5 cellular contexts compared by ENCODE assay signal in the genomic region with DNA sequence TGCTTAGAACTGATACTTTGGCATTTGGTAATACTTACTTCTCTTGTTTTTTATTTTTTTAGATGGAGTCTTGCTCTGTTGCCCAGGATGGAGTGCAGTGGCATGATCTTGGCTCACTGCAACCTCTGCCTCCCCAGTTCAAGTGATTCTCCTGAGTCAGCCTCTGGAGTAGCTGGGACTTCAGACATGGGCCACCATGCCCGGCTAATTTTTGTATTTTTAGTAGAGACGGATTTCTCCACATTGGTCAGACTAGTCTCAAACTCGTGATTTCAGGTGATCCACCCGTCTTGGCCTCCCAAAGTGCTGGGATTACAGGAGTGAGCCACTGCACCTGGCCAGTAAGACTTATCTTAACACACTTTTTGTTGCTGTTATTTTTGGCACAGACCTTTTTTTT.
A peak's percentile ranks its signal among the peaks of the same experiment; 100 is the strongest.
DNase-seq lines count a peak whose midpoint lies in the region; ATAC-seq and TF ChIP-seq lines count a peak whose summit lies in the region.
"Not testable (repeated sequence)": the region's sequence is repeated elsewhere in the genome, so short reads cannot be mapped to it uniquely, and the experiment has no call there.

No MANE protein-coding gene starts in this region.

- H3K4me1 Mint-ChIP-seq in IgD-negative memory B cell, result not testable (repeated sequence)
- H3K4me1 Mint-ChIP-seq in dendritic cell treated with granulocyte-macrophage colony-stimulating factor and Interleukin-4, amounts not matched to agents 40 ng/mL and 50 ng/mL, for 4 days (ENCODE audit: low read depth), result peaks cover 28% of the 10 kb centered on the region

- H3K4me3 ChIP-seq in Panc1 (ENCODE audit: low read depth in 2 of 2, low read length in 2 of 2); cardiac muscle cell; thyroid gland (replicated peaks in 1 of 3): not testable (repeated sequence)

- not testable (repeated sequence) for H3K9me3 ChIP-seq in Panc1 (ENCODE audit: control insufficient read depth, insufficient read depth, low read depth, low read length); cardiac muscle cell (ENCODE audit: low read depth); thyroid gland

- peak overlapping the region in 2 of 3 donors; percentile 20 to 66 for H3K27ac Mint-ChIP-seq in IgD-negative memory B cell
- H3K27ac Mint-ChIP-seq in dendritic cell treated with granulocyte-macrophage colony-stimulating factor and Interleukin-4, amounts not matched to agents 40 ng/mL and 50 ng/mL, for 4 days, result peak overlapping the region; percentile 51

- intact Hi-C loops in Panc1 (cut with micrococcal nuclease; ENCODE audit: unreplicated experiment); thyroid gland (cut with DNase I): not testable (repeated sequence)
- intact Hi-C loops in dendritic cell treated with granulocyte-macrophage colony-stimulating factor and Interleukin-4, amounts not matched to agents 40 ng/mL and 50 ng/mL, for 4 days (cut with micrococcal nuclease), result loop anchor here (1.0 to 10.0 kb wide), 4 partner anchors 158 to 1054 kb away; no protein-coding TSS in a partner anchor

- H3K27me3 Mint-ChIP-seq in IgD-negative memory B cell, result not testable (repeated sequence)
- peaks cover 25% of the 10 kb centered on the region for H3K27me3 Mint-ChIP-seq in dendritic cell treated with granulocyte-macrophage colony-stimulating factor and Interleukin-4, amounts not matched to agents 40 ng/mL and 50 ng/mL, for 4 days

- not testable (repeated sequence) for H3K27me3 ChIP-seq in Panc1 (ENCODE audit: control insufficient read depth, insufficient read depth, low read length); cardiac muscle cell; thyroid gland

- CTCF ChIA-PET in Panc1 (lab: Charles Lee), result not testable (repeated sequence)

- H3K9me3 Mint-ChIP-seq in IgD-negative memory B cell; dendritic cell treated with granulocyte-macrophage colony-stimulating factor and Interleukin-4, amounts not matched to agents 40 ng/mL and 50 ng/mL, for 4 days: not testable (repeated sequence)

- H3K36me3 ChIP-seq in Panc1 (ENCODE audit: control insufficient read depth, insufficient read depth, low read length); cardiac muscle cell; thyroid gland: not testable (repeated sequence)

- H3K4me3 Mint-ChIP-seq in IgD-negative memory B cell; dendritic cell treated with granulocyte-macrophage colony-stimulating factor and Interleukin-4, amounts not matched to agents 40 ng/mL and 50 ng/mL, for 4 days: not testable (repeated sequence)

- TF ChIP-seq CTCF in Panc1 (IDR thresholded peaks at IDR 0.05); cardiac muscle cell (IDR thresholded peaks at IDR 0.05; ENCODE audit: low read depth, low read length); thyroid gland (IDR thresholded peaks at IDR 0.05): not testable (repeated sequence)

- in situ Hi-C loops in Panc1 (cut with HindIII; ENCODE audit: low pct_unique_long_range_greater_than_20kb, low sequenced_read_pairs), result not testable (repeated sequence)

- not testable (repeated sequence) for H3K36me3 Mint-ChIP-seq in IgD-negative memory B cell; dendritic cell treated with granulocyte-macrophage colony-stimulating factor and Interleukin-4, amounts not matched to agents 40 ng/mL and 50 ng/mL, for 4 days (ENCODE audit: low read depth)

- POLR2A ChIA-PET in Panc1 (lab: Charles Lee), result not testable (repeated sequence)

- not testable (repeated sequence) for TF ChIP-seq POLR2A in thyroid gland (IDR thresholded peaks at IDR 0.05)

- H3K4me1 ChIP-seq in Panc1 (ENCODE audit: control insufficient read depth, insufficient read depth, low read length), result not testable (repeated sequence)
- H3K4me1 ChIP-seq in cardiac muscle cell (ENCODE audit: low read depth), result peaks cover 66% of the 10 kb centered on the region
- H3K4me1 ChIP-seq in thyroid gland, result peaks cover 9 to 28% of the 10 kb centered on the region in 2 donors

- not testable (repeated sequence) for BruUV-seq in Panc1 (replicated peaks; lab: Mats Ljungman, UMichigan)

- H3K27ac ChIP-seq in Panc1 (ENCODE audit: low read length) (peak overlapping the region; percentile 29; the same call in 1 of the 2 replicates), cardiac muscle cell (peak overlapping the region; percentile 90), thyroid gland (peak overlapping the region in 1 of 3 donors; percentile 12)

- 17 to 50% methylated on average over 4 of the region's 4 CpGs for WGBS in thyroid gland, 2 donors

- DNase-seq in Panc1 (ENCODE audit: low read depth, low spot score); cardiac muscle cell (ENCODE audit: low read depth in 1 of 2, low spot score in 1 of 2): not testable (repeated sequence)
- DNase-seq in thyroid gland, result peak; percentile 57 to 66

- not testable (repeated sequence) for ATAC-seq in Panc1
